In the genomic region with DNA sequence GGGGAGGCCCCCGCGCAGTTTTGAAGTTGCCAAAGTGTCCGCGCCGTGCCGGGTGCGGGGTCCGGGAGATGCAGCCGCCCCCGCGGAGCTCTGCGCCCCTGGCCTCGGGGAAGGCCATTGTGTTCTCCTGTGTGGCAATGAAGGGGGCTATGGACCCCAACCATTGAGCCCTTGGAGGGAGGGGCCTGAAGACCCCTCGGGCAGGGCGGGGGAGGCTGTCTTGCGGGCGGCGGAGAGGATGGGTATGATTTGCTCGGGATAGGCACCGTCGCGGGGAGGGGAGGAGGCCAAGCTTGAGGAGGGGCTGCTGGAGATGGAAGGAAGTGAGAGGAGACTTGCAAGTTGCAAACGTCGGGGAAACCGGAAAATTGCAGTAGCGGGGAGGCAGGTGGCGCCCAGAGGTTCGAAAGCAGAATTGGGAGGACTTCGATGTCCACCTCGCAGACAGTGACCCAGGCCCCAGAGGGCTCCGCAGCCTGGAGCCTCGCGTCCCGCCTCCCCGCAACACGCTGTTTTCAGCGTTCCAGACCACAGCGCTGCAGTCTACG, we compare ENCODE assay signal across 10 cellular contexts. TPM values are rescaled to one million over a fixed set of nuclear protein-coding genes. Genes with fewer than 3 reads are reported as not detected.
DNase-seq lines count a peak whose midpoint lies in the region; ATAC-seq, FAIRE-seq and TF ChIP-seq lines count a peak whose summit lies in the region.
"Had no signal": no experiment of that assay in that cellular context is flagged by ENCODE, and none has a peak within 500 bp of the region (broad histone marks: within the 10 kb centered on the region; RNA-seq: fewer than 3 reads in every experiment).

No MANE protein-coding gene starts in this region.

- H3K36me3 ChIP-seq in bronchial epithelial cell (ENCODE audit: control insufficient read depth, insufficient read depth, low read length) (peaks cover 3% of the 10 kb centered on the region), lower lobe of right lung (no peaks in the 10 kb centered on the region), transverse colon (no peaks in the 10 kb centered on the region)

- peak overlapping the region; percentile 48 for H3K4me3 ChIP-seq in bronchial epithelial cell (ENCODE audit: low read depth, low read length)
- peak overlapping the region; percentile 19 for H3K4me3 ChIP-seq in lower lobe of right lung
- peak overlapping the region in 1 of 4 donors; percentile 28 for H3K4me3 ChIP-seq in transverse colon

- H3K27me3 ChIP-seq in bronchial epithelial cell (ENCODE audit: control insufficient read depth, insufficient read depth, low read length) (peaks cover 2% of the 10 kb centered on the region), lower lobe of right lung (ENCODE audit: low read depth) (peaks cover 64% of the 10 kb centered on the region), transverse colon (peaks cover 37% of the 10 kb centered on the region)

- H3K9me3 ChIP-seq in lower lobe of right lung (no peaks in the 10 kb centered on the region), transverse colon (no peaks in the 10 kb centered on the region)

- H3K27ac ChIP-seq in lower lobe of right lung: peak overlapping the region; percentile 24
- peak overlapping the region; percentile 21 to 46 (median 26) for H3K27ac ChIP-seq in transverse colon

- in situ Hi-C loops in transverse colon (cut with MboI; ENCODE audit: low pct_ligation_motif_present in 1 of 4, low pct_unique_long_range_greater_than_20kb in 1 of 4, low sequenced_read_pairs in 3 of 4): no loop called here

- WGBS in transverse colon (ENCODE audit: low coverage in 1 of 2), 2 donors: 45% methylated on average over 15 to 36 of the region's 39 CpGs

- H3K4me1 ChIP-seq in lower lobe of right lung (no peaks in the 10 kb centered on the region), transverse colon (peaks cover 0 to 13% (median 8%) of the 10 kb centered on the region in 4 donors)

- no peak for FAIRE-seq in bronchial epithelial cell (lab: Jason Lieb, UNC)
- FAIRE-seq: islet of Langerhans had no signal

- intact Hi-C loops in lower lobe of right lung (cut with DNase I) (no loop called here), transverse colon (cut with DNase I; ENCODE audit: low total_unique reads) (no loop called here)

- no peak for ATAC-seq in lower lobe of right lung
- no peak for ATAC-seq in HG03045 (IDR thresholded peaks at IDR 0.05; ENCODE audit: unreplicated experiment)

- DNase-seq in activated T-cell treated with anti-CD3 and anti-CD28 coated beads for 1 hour (ENCODE audit: low read depth) (peak; percentile 51), activated T-cell treated with anti-CD3 and anti-CD28 coated beads for 4 hours (no peak), bronchial epithelial cell (ENCODE audit: low read depth) (no peak), lower lobe of right lung (peak; percentile 19), transverse colon (no peak), cerebellar cortex (ENCODE audit: low spot score) (no peak), NOMO-1 treated with dmso at 0.1 percent for 144 hours (lab: John Stamatoyannopoulos, UW; ENCODE audit: unreplicated experiment) (no peak)
- DNase-seq: NCI-H345 had no signal

- TF ChIP-seq EP300 in transverse colon (IDR thresholded peaks at IDR 0.05; ENCODE audit: low read depth): no peak

- TF ChIP-seq CTCF in bronchial epithelial cell (IDR thresholded peaks at IDR 0.05; ENCODE audit: insufficient read depth, low read length, severe bottlenecking) (no peak), lower lobe of right lung (IDR thresholded peaks at IDR 0.05) (no peak), transverse colon (IDR thresholded peaks at IDR 0.05) (no peak)

- TF ChIP-seq POLR2A in transverse colon (IDR thresholded peaks at IDR 0.05): no peak

RNA-seq across cellular contexts. Expression of a gene that starts 25.4 kb away (rescaled TPM):
- total RNA-seq in bronchial epithelial cell (2.9 and 5.3 TPM in 2 replicates), lower lobe of right lung (2.3 TPM), transverse colon (1 to 10 TPM in 3 of 4 donors, under 1 TPM in 1; 0.37 to 4.8 (median 3.7) TPM)

Comparison
In these comparisons a context has a peak if more than half of its experiments do, and no peak if none do; other contexts are left out.
1. DNase-seq: peak in activated T-cell treated with anti-CD3 and anti-CD28 coated beads for 1 hour (single experiment) and lower lobe of right lung (single experiment); none in activated T-cell treated with anti-CD3 and anti-CD28 coated beads for 4 hours (single experiment), bronchial epithelial cell (single experiment), transverse colon (single experiment), cerebellar cortex (single experiment) and NOMO-1 treated with dmso at 0.1 percent for 144 hours (single experiment).